Comparison of ENCODE assay signal across 21 cellular contexts in genomic region chr6:53112871-53113270, GRCh38. TPM values are rescaled to one million over a fixed set of nuclear protein-coding genes. Genes with fewer than 3 reads are reported as not detected.
A peak's percentile ranks its signal among the peaks of the same experiment; 100 is the strongest.
DNase-seq lines count a peak whose midpoint lies in the region; ATAC-seq and FAIRE-seq lines count a peak whose summit lies in the region.
"Had no signal": no experiment of that assay in that cellular context is flagged by ENCODE, and none has a peak within 500 bp of the region (broad histone marks: within the 10 kb centered on the region; RNA-seq: fewer than 3 reads in every experiment).

No MANE protein-coding gene starts in this region.

- ATAC-seq in HG03354 (IDR thresholded peaks at IDR 0.05; ENCODE audit: poor library complexity, severe bottlenecking, unreplicated experiment), result no peak
- ATAC-seq: naive thymus-derived CD4-positive, alpha-beta T cell had no signal

- H3K4me3 ChIP-seq in small intestine (ENCODE audit: low read depth in 1 of 2, low read length in 2 of 2), result no peak overlapping the region
- H3K4me3 ChIP-seq: HAP-1, lung, spleen had no signal

- no peak for FAIRE-seq in small intestine (lab: Jason Lieb, UNC)

- no peaks in the 10 kb centered on the region for H3K9me3 ChIP-seq in small intestine (ENCODE audit: control insufficient read depth, low read depth)
- H3K9me3 ChIP-seq: HAP-1 had no signal

- H3K27me3 ChIP-seq in small intestine (ENCODE audit: control insufficient read depth in 2 of 2, insufficient read depth in 2 of 2, low read length in 2 of 2), result no peaks in the 10 kb centered on the region
- H3K27me3 ChIP-seq: brain microvascular endothelial cell, spleen had no signal

- 9 to 38% (median 27%) methylated on average over 1 of the region's 1 CpG for WGBS in small intestine, 3 donors

- DNase-seq in DMS153 (lab: John Stamatoyannopoulos, UW) (peak; percentile 36), DMS153 treated with DMSO at 0.1 percent for 48 hours (lab: John Stamatoyannopoulos, UW; ENCODE audit: unreplicated experiment) (no peak), NCI-H69 (lab: John Stamatoyannopoulos, UW) (peak; percentile 97), epithelial cell of prostate (ENCODE audit: low read depth, low spot score) (no peak), small intestine (peak; percentile 7), midbrain (lab: John Stamatoyannopoulos, UW) (no peak), caudate nucleus (lab: John Stamatoyannopoulos, UW) (no peak)
- DNase-seq: 8988T; activated T-cell treated with anti-CD3 and anti-CD28 coated beads, Interleukin-2, amount 50 U/mL, for 1 hour; brain microvascular endothelial cell; dermis blood vessel endothelial cell; erythroblast; glutamatergic neuron; NCI-H187 treated with DMSO at 0.1 percent for 48 hours; NCI-H524; spleen had no signal

- H3K27ac ChIP-seq in epithelial cell of prostate (peak overlapping the region; percentile 69), small intestine (ENCODE audit: low read depth in 1 of 2, low read length in 1 of 2) (peak overlapping the region in 1 of 2 donors; percentile 64), caudate nucleus (ENCODE audit: low read depth, low read length) (no peak overlapping the region)
- H3K27ac ChIP-seq: brain microvascular endothelial cell, spleen had no signal

- H3K36me3 ChIP-seq in small intestine (ENCODE audit: control insufficient read depth in 2 of 2, insufficient read depth in 2 of 2, low read length in 2 of 2), result no peaks in the 10 kb centered on the region
- H3K36me3 ChIP-seq: brain microvascular endothelial cell, HAP-1, spleen had no signal

- H3K4me1 ChIP-seq in small intestine (ENCODE audit: control insufficient read depth in 2 of 2, insufficient read depth in 1 of 2, low read depth in 1 of 2, low read length in 1 of 2), result peaks cover 0 to 4% of the 10 kb centered on the region in 2 donors
- H3K4me1 ChIP-seq: HAP-1, spleen had no signal

RNA-seq across cellular contexts. Expression of gene GCM1, which starts 35.8 kb away (rescaled TPM):
- not detected for polyA plus RNA-seq in small intestine
- polyA plus RNA-seq: CD14-positive monocyte; naive thymus-derived CD4-positive, alpha-beta T cell had no signal

RNA-seq across cellular contexts. Expression of gene FBXO9, which starts 47.7 kb away (rescaled TPM):
- 10 to 100 TPM; 30.6 to 39.4 (median 38.5) TPM for polyA plus RNA-seq in small intestine

RNA-seq across cellular contexts. Expression of gene CILK1, which starts 51.2 kb away (rescaled TPM):
- 10 to 100 TPM in 1 of 3 donors, 1 to 10 TPM in 2; 5.9 to 11.4 (median 9.8) TPM for polyA plus RNA-seq in small intestine

Comparison
In these comparisons a context has a peak if more than half of its experiments do, and no peak if none do; other contexts are left out.
1. DNase-seq: peak in DMS153 (single experiment), NCI-H69 (single experiment) and small intestine (single experiment); none in DMS153 treated with DMSO at 0.1 percent for 48 hours (single experiment), epithelial cell of prostate (single experiment), midbrain (single experiment) and caudate nucleus (0 of 61).